15 cellular contexts compared by ENCODE assay signal in the genomic region with DNA sequence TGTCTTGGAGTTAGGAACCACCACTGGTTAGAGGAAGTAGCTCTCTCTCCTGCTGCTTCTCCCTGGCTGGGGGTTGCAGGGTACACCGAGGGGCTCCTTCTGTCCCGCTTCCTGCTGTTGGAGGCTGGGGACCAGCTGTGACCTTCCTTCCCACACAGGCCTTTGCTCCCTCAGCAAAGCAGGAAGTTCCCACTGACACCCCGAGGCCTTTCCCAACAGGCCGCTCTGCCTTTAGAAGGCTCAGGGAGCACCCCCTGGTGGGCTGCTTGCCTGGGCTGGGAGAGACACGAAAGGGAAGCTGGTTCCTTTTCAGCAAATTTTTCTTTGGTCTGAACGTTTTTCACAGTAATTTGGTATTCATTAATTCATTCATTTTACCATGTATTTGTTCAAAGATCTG.
DNase-seq lines count a peak whose midpoint lies in the region; ATAC-seq, FAIRE-seq and TF ChIP-seq lines count a peak whose summit lies in the region.
"Had no signal": no experiment of that assay in that cellular context is flagged by ENCODE, and none has a peak within 500 bp of the region (broad histone marks: within the 10 kb centered on the region; RNA-seq: fewer than 3 reads in every experiment).

No MANE protein-coding gene starts in this region.

- no peak overlapping the region for H3K18ac ChIP-seq in mesenchymal stem cell (ENCODE audit: low read depth in 1 of 2, low read length in 2 of 2)

- no peak overlapping the region for H3K14ac ChIP-seq in mesenchymal stem cell (ENCODE audit: low read length in 2 of 2)

- ATAC-seq in HG03135 (IDR thresholded peaks at IDR 0.05; ENCODE audit: unreplicated experiment): no peak
- ATAC-seq in GM18520 (IDR thresholded peaks at IDR 0.05; ENCODE audit: unreplicated experiment): no peak

- H3K4me1 Mint-ChIP-seq in astrocyte (ENCODE audit: low read depth, unreplicated experiment): peaks cover 9% of the 10 kb centered on the region

- DNase-seq in EH (ENCODE audit: low read depth) (peak; percentile 25), KBM-7 (peak; percentile 23), astrocyte (ENCODE audit: low read depth) (no peak), mesenchymal stem cell (peak; percentile 4), small intestine (no peak), ureter (ENCODE audit: low spot score) (no peak)
- DNase-seq: activated T-cell treated with anti-CD3 and anti-CD28 coated beads for 4 hours; hippocampal formation; NCI-H1436; stimulated activated CD4-positive, alpha-beta T cell treated with anti-CD3 and anti-CD28 coated beads, Interleukin-12 subunit alpha, Interleukin-12 subunit beta, amount 100 ng/mL, for 4 hours had no signal

- TF ChIP-seq CTCF in astrocyte (IDR thresholded peaks at IDR 0.05; ENCODE audit: insufficient read depth, low read depth, low read length): peak; percentile 4

- H3K9me3 Mint-ChIP-seq in astrocyte (ENCODE audit: unreplicated experiment): peaks cover 18% of the 10 kb centered on the region

- H3K4me2 ChIP-seq in astrocyte (ENCODE audit: low read length) (no peak overlapping the region), mesenchymal stem cell (ENCODE audit: low read length, poor library complexity, severe bottlenecking) (no peak overlapping the region)

- no peaks in the 10 kb centered on the region for H3K36me3 ChIP-seq in astrocyte (ENCODE audit: insufficient read depth, low read length)
- H3K36me3 ChIP-seq in mesenchymal stem cell (ENCODE audit: control insufficient read depth in 1 of 2, insufficient read depth in 2 of 2, low read depth in 1 of 2, low read length in 2 of 2): no peaks in the 10 kb centered on the region
- H3K36me3 ChIP-seq in small intestine (ENCODE audit: control insufficient read depth in 2 of 2, insufficient read depth in 2 of 2, low read length in 2 of 2): no peaks in the 10 kb centered on the region
- H3K36me3 ChIP-seq: esophagus muscularis mucosa had no signal

- H3K4me1 ChIP-seq in astrocyte (ENCODE audit: insufficient read depth, low read length): peaks cover 6% of the 10 kb centered on the region
- H3K4me1 ChIP-seq in mesenchymal stem cell (ENCODE audit: control insufficient read depth, insufficient read depth, low read depth, low read length): peaks cover 15% of the 10 kb centered on the region
- no peaks in the 10 kb centered on the region for H3K4me1 ChIP-seq in small intestine (ENCODE audit: control insufficient read depth in 2 of 2, insufficient read depth in 1 of 2, low read depth in 1 of 2, low read length in 1 of 2)
- H3K4me1 ChIP-seq: esophagus muscularis mucosa had no signal

- H4K20me1 ChIP-seq in astrocyte (ENCODE audit: insufficient read depth, low read length): no peaks in the 10 kb centered on the region

- no peak overlapping the region for H3K4me3 Mint-ChIP-seq in astrocyte (ENCODE audit: unreplicated experiment)

- no peak overlapping the region for H3K4ac ChIP-seq in mesenchymal stem cell (ENCODE audit: low read depth in 1 of 2, low read length in 2 of 2)

- 69% methylated on average over 4 of the region's 6 CpGs for WGBS in mesenchymal stem cell
- WGBS in small intestine, 3 donors: 43 to 58% (median 50%) methylated on average over 6 of the region's 6 CpGs

- H3K9me3 ChIP-seq in astrocyte (ENCODE audit: insufficient read depth, low read depth, low read length): no peaks in the 10 kb centered on the region
- H3K9me3 ChIP-seq in mesenchymal stem cell (ENCODE audit: control insufficient read depth, low read length): no peaks in the 10 kb centered on the region
- H3K9me3 ChIP-seq in small intestine (ENCODE audit: control insufficient read depth, low read depth): no peaks in the 10 kb centered on the region
- H3K9me3 ChIP-seq: esophagus muscularis mucosa had no signal

- FAIRE-seq in astrocyte (lab: Jason Lieb, UNC): no peak
- no peak for FAIRE-seq in small intestine (lab: Jason Lieb, UNC)

- no peak overlapping the region for H2AFZ ChIP-seq in astrocyte (ENCODE audit: low read depth, low read length)
- H2AFZ ChIP-seq in mesenchymal stem cell (ENCODE audit: low read depth, low read length): no peak overlapping the region

- no peak overlapping the region for H3K4me3 ChIP-seq in astrocyte (ENCODE audit: insufficient read depth, low read depth, low read length)
- H3K4me3 ChIP-seq in mesenchymal stem cell (ENCODE audit: insufficient read depth in 1 of 2, low read depth in 1 of 2, low read length in 2 of 2): no peak overlapping the region
- H3K4me3 ChIP-seq in small intestine (ENCODE audit: low read depth in 1 of 2, low read length in 2 of 2): no peak overlapping the region
- H3K4me3 ChIP-seq: esophagus muscularis mucosa, lung had no signal

- H4K8ac ChIP-seq in mesenchymal stem cell (ENCODE audit: low read length): no peak overlapping the region

- H3K9ac ChIP-seq in astrocyte (ENCODE audit: low read length) (no peak overlapping the region), mesenchymal stem cell (ENCODE audit: low read length) (no peak overlapping the region)

- peaks cover 3% of the 10 kb centered on the region for H3K36me3 Mint-ChIP-seq in astrocyte (ENCODE audit: low read depth, unreplicated experiment)

- in situ Hi-C loops in KBM-7 (cut with MboI; ENCODE audit: low pct_unique_long_range_greater_than_20kb, low sequenced_read_pairs): no loop called here

- no peak overlapping the region for H2BK5ac ChIP-seq in mesenchymal stem cell (ENCODE audit: low read depth, low read length, poor library complexity, severe bottlenecking)

- no peaks in the 10 kb centered on the region for H3K79me1 ChIP-seq in mesenchymal stem cell (replicated peaks; ENCODE audit: low read length, poor library complexity, severe bottlenecking)

- no peaks in the 10 kb centered on the region for H3K27me3 ChIP-seq in astrocyte (ENCODE audit: insufficient read depth, low read length)
- peaks cover 0 to under 1% of the 10 kb centered on the region in 2 experiments for H3K27me3 ChIP-seq in mesenchymal stem cell (ENCODE audit: control insufficient read depth in 1 of 2, insufficient read depth in 1 of 2, low read length in 2 of 2)
- H3K27me3 ChIP-seq in small intestine (ENCODE audit: control insufficient read depth in 2 of 2, insufficient read depth in 2 of 2, low read length in 2 of 2): no peaks in the 10 kb centered on the region

- H3K27ac Mint-ChIP-seq in astrocyte (ENCODE audit: unreplicated experiment): no peak overlapping the region

- no peak overlapping the region for H3K23ac ChIP-seq in mesenchymal stem cell (ENCODE audit: low read length in 2 of 2)

- H4K91ac ChIP-seq in mesenchymal stem cell (ENCODE audit: low read length): no peak overlapping the region

- H3K27ac ChIP-seq in astrocyte (ENCODE audit: low read depth, low read length): no peak overlapping the region
- no peak overlapping the region for H3K27ac ChIP-seq in mesenchymal stem cell (ENCODE audit: low read length, poor library complexity, severe bottlenecking)
- no peak overlapping the region for H3K27ac ChIP-seq in small intestine (ENCODE audit: low read depth in 1 of 2, low read length in 1 of 2)
- H3K27ac ChIP-seq: C4-2B, esophagus muscularis mucosa had no signal

- no peaks in the 10 kb centered on the region for H3K79me2 ChIP-seq in astrocyte (ENCODE audit: insufficient read depth, low read length)

- H2BK15ac ChIP-seq in mesenchymal stem cell (ENCODE audit: low read depth, poor library complexity, severe bottlenecking): no peak overlapping the region

- no peak overlapping the region for H2BK120ac ChIP-seq in mesenchymal stem cell (ENCODE audit: low read depth, low read length)

- H2AK5ac ChIP-seq in mesenchymal stem cell (ENCODE audit: low read length, severe bottlenecking): no peak overlapping the region

- H3K27me3 Mint-ChIP-seq in astrocyte (ENCODE audit: low read depth, unreplicated experiment): peaks cover 9% of the 10 kb centered on the region

- H2BK12ac ChIP-seq in mesenchymal stem cell (ENCODE audit: low read length in 2 of 2): no peak overlapping the region

Comparison
In these comparisons a context has a peak if more than half of its experiments do, and no peak if none do; other contexts are left out.
1. DNase-seq: peak in EH (single experiment), KBM-7 (single experiment) and mesenchymal stem cell (single experiment); none in astrocyte (single experiment), small intestine (single experiment) and ureter (single experiment).